ENCODE assay signal across 8 cellular contexts in genomic region chr3:137692803-137693431, GRCh38.
A peak's percentile ranks its signal among the peaks of the same experiment; 100 is the strongest.
DNase-seq lines count a peak whose midpoint lies in the region; ATAC-seq, FAIRE-seq and TF ChIP-seq lines count a peak whose summit lies in the region.

No MANE protein-coding gene starts in this region.

- H3K27ac ChIP-seq in pancreas (no peak overlapping the region), right cardiac atrium (ENCODE audit: low read length) (no peak overlapping the region)

- H3K9me3 ChIP-seq in Loucy (ENCODE audit: insufficient read depth, low read depth, low read length) (no peaks in the 10 kb centered on the region), pancreas (no peaks in the 10 kb centered on the region), right cardiac atrium (ENCODE audit: control insufficient read depth, low read length) (no peaks in the 10 kb centered on the region)

- no peak overlapping the region for H2AFZ ChIP-seq in Loucy (ENCODE audit: low read length)

- no peaks in the 10 kb centered on the region for H3F3A ChIP-seq in Loucy (ENCODE audit: low read depth)

- H3K79me2 ChIP-seq in Loucy (ENCODE audit: insufficient read depth, low read length) = no peaks in the 10 kb centered on the region

- ATAC-seq in pancreas (peak in 3 of 4 donors; percentile 37 to 57 (median 48)), right cardiac atrium (no peak)

- TF ChIP-seq CTCF in Loucy (conservative IDR thresholded peaks at IDR 0.05; ENCODE audit: low read length) (peak; percentile 65), pancreas (IDR thresholded peaks at IDR 0.05) (peak in 1 of 4 donors; percentile 15)

- WGBS in pancreas, 2 donors = 11 to 15% methylated on average over 6 of the region's 6 CpGs
- WGBS in right cardiac atrium = 21% methylated on average over 6 of the region's 6 CpGs

- H3K4me3 ChIP-seq in Loucy (ENCODE audit: low read length, poor library complexity, severe bottlenecking) (no peak overlapping the region), pancreas (no peak overlapping the region), right cardiac atrium (ENCODE audit: low read length) (no peak overlapping the region)

- peak; percentile 23 for DNase-seq in NCI-H2171 treated with DMSO at 0.1 percent for 48 hours (lab: John Stamatoyannopoulos, UW)
- no peak for DNase-seq in NCI-H2171 (lab: John Stamatoyannopoulos, UW)
- peak; percentile 2 for DNase-seq in astrocyte of the hippocampus (ENCODE audit: low read depth, low spot score)
- no peak for DNase-seq in pancreas
- DNase-seq in AG08396 (ENCODE audit: low spot score) = no peak
- DNase-seq in middle frontal gyrus (ENCODE audit: extremely low spot score, low spot score) = no peak
- no peak for DNase-seq in right cardiac atrium

- H3K4me1 ChIP-seq in Loucy (ENCODE audit: insufficient read depth, low read length, poor library complexity, severe bottlenecking) = no peaks in the 10 kb centered on the region
- H3K4me1 ChIP-seq in pancreas = no peaks in the 10 kb centered on the region
- H3K4me1 ChIP-seq in right cardiac atrium (ENCODE audit: control insufficient read depth, insufficient read depth, low read length) = no peaks in the 10 kb centered on the region

- H3K27me3 ChIP-seq in Loucy (ENCODE audit: insufficient read depth, low read length, poor library complexity, severe bottlenecking) = no peaks in the 10 kb centered on the region
- H3K27me3 ChIP-seq in pancreas = no peaks in the 10 kb centered on the region
- H3K27me3 ChIP-seq in right cardiac atrium (ENCODE audit: control insufficient read depth, insufficient read depth) = no peaks in the 10 kb centered on the region

- H3K36me3 ChIP-seq in Loucy (ENCODE audit: insufficient read depth, low read length) = no peaks in the 10 kb centered on the region
- no peaks in the 10 kb centered on the region for H3K36me3 ChIP-seq in pancreas

- FAIRE-seq in pancreas (lab: Jason Lieb, UNC) = no peak

- H3K9ac ChIP-seq in Loucy (ENCODE audit: low read depth, low read length, poor library complexity, severe bottlenecking) = no peak overlapping the region

- no peaks in the 10 kb centered on the region for H4K20me1 ChIP-seq in Loucy (ENCODE audit: insufficient read depth, low read length, poor library complexity, severe bottlenecking)

- intact Hi-C loops in pancreas (cut with DNase I) = no loop called here
- intact Hi-C loops in right cardiac atrium (cut with DNase I) = no loop called here

- 0 out of 2 replicates have a peak, but pooled peaks cover under 1% of the 10 kb centered on the region for H3K9me2 ChIP-seq in Loucy (replicated peaks; ENCODE audit: low read depth, low read length)

- H3K4me2 ChIP-seq in Loucy (ENCODE audit: low read depth, low read length, poor library complexity, severe bottlenecking) = no peak overlapping the region

Comparison
In these comparisons a context has a peak if more than half of its experiments do, and no peak if none do; other contexts are left out.
1. DNase-seq: peak in NCI-H2171 treated with DMSO at 0.1 percent for 48 hours (single experiment) and astrocyte of the hippocampus (single experiment); none in NCI-H2171 (single experiment), pancreas (0 of 6), AG08396 (single experiment), middle frontal gyrus (single experiment) and right cardiac atrium (0 of 3).
2. ATAC-seq: peak in pancreas (3 of 4); none in right cardiac atrium (0 of 2).